In the genomic region with DNA sequence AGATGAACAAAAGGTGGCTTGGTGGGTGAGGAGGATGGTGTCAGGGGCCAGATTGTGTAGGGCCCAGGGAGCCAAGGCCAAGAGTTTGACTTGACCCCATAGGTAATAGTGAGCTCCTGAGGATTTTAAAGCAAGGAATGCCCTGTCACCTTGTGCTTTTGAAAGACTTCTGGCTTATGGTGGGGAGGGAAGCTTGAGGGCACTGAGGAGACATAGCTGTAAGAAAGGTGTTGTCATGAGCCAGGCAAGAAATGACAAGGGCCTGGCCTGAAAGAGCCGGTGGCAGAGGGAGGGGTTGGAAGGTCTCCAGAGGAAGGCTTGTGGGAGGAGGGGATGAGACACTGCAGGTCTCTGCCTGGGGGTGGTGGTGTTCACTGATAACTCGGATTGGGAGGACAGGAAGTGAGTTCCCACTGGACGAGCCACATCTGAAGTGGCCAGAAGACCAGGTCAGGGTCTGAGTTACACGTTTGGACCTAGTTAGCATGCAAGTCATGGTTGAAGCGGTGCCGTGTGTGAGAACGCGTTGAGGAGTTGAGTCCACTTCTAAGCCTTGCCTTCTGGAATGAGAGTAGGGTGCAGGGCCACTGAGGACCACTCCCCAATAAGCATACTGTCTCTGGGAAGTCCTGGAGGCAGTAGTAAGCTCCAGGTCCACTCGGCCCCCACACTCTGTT, we compare ENCODE assay signal across 18 cellular contexts.
DNase-seq lines count a peak whose midpoint lies in the region.
"Had no signal": no experiment of that assay in that cellular context is flagged by ENCODE, and none has a peak within 500 bp of the region (broad histone marks: within the 10 kb centered on the region; RNA-seq: fewer than 3 reads in every experiment).

No MANE protein-coding gene starts in this region.

- H3K4ac ChIP-seq in trophoblast cell (ENCODE audit: low read depth, low read length): no peak overlapping the region

- H3K4me2 ChIP-seq in trophoblast cell (ENCODE audit: low read length): no peak overlapping the region

- no peak overlapping the region for H3K4me3 ChIP-seq in CD8-positive, alpha-beta memory T cell (ENCODE audit: low read length)
- no peak overlapping the region for H3K4me3 ChIP-seq in trophoblast cell (ENCODE audit: low read depth, low read length)
- H3K4me3 ChIP-seq: cardiac muscle cell, left ventricle myocardium inferior had no signal

- H4K12ac ChIP-seq in trophoblast cell (ENCODE audit: low read depth, low read length): no peak overlapping the region

- no peak overlapping the region for H2BK12ac ChIP-seq in trophoblast cell (ENCODE audit: low read length)

- H3K79me1 ChIP-seq in trophoblast cell (ENCODE audit: low read length): no peaks in the 10 kb centered on the region

- no peaks in the 10 kb centered on the region for H3K79me2 ChIP-seq in trophoblast cell (ENCODE audit: control insufficient read depth, insufficient read depth, low read length, poor library complexity)

- H3K14ac ChIP-seq in trophoblast cell (ENCODE audit: low read length): no peak overlapping the region

- H3K36me3 ChIP-seq in CD8-positive, alpha-beta memory T cell (ENCODE audit: insufficient read depth, low read length): no peaks in the 10 kb centered on the region
- peaks cover 15 to 21% of the 10 kb centered on the region in 2 experiments for H3K36me3 ChIP-seq in trophoblast cell (ENCODE audit: control insufficient read depth in 1 of 2, insufficient read depth in 2 of 2, low read length in 2 of 2)
- H3K36me3 ChIP-seq: cardiac muscle cell had no signal

- H3K27ac ChIP-seq in CD8-positive, alpha-beta memory T cell (ENCODE audit: low read depth, low read length): peak overlapping the region; percentile 52
- H3K27ac ChIP-seq in trophoblast cell (ENCODE audit: low read depth, low read length): no peak overlapping the region
- H3K27ac ChIP-seq: cardiac muscle cell, HL-60, left ventricle myocardium inferior had no signal

- no peak for DNase-seq in CD8-positive, alpha-beta memory T cell
- DNase-seq in HUDEP-2 (lab: John Stamatoyannopoulos, UW; ENCODE audit: unreplicated experiment in 76 of 76): peak in 72 of 76 experiments; percentile 28 to 88 (median 65)
- DNase-seq in trophoblast cell: no peak
- DNase-seq in AG20443 (ENCODE audit: low spot score): no peak
- no peak for DNase-seq in stimulated activated CD4-positive, alpha-beta T cell treated with anti-CD3 and anti-CD28 coated beads, Interleukin-4, amount 100 ng/mL, for 4 hours
- no peak for DNase-seq in retina
- DNase-seq: DMS 273 treated with DMSO at 0.1 percent for 48 hours; GF-D8; left ventricle myocardium inferior; MV-4-11; NCI-H2081 treated with DMSO at 0.1 percent for 48 hours; NCI-H526 treated with DMSO at 0.1 percent for 48 hours; Right ventricle myocardium superior; stimulated activated CD4-positive, alpha-beta T cell treated with anti-CD3 and anti-CD28 coated beads, Interleukin-2, amount 100 ng/mL, for 24 hours had no signal

- intact Hi-C loops in dendritic cell treated with granulocyte-macrophage colony-stimulating factor and Interleukin-4, amounts not matched to agents 40 ng/mL and 50 ng/mL, for 4 days (cut with micrococcal nuclease): no loop called here

- no peak overlapping the region for H3K9ac ChIP-seq in trophoblast cell (ENCODE audit: low read length)

- WGBS in trophoblast cell (ENCODE audit: extremely low coverage, insufficient coverage, insufficient read length): no CpG with 5 or more reads among the region's 9 CpGs

- POLR2A ChIA-PET in CD8-positive, alpha-beta memory T cell (lab: Charles Lee): no interaction called here

- H3K27ac Mint-ChIP-seq in CD8-positive, alpha-beta memory T cell: peak overlapping the region in 5 of 8 donors; percentile 62 to 85 (median 72)
- peak overlapping the region; percentile 4 for H3K27ac Mint-ChIP-seq in dendritic cell treated with granulocyte-macrophage colony-stimulating factor and Interleukin-4, amounts not matched to agents 40 ng/mL and 50 ng/mL, for 4 days
- H3K27ac Mint-ChIP-seq: B cell had no signal

- H4K91ac ChIP-seq in trophoblast cell (ENCODE audit: low read depth, low read length): no peak overlapping the region

- peaks cover 0 to 40% (median 14%) of the 10 kb centered on the region in 3 donors for H3K36me3 Mint-ChIP-seq in CD8-positive, alpha-beta memory T cell
- H3K36me3 Mint-ChIP-seq in dendritic cell treated with granulocyte-macrophage colony-stimulating factor and Interleukin-4, amounts not matched to agents 40 ng/mL and 50 ng/mL, for 4 days (ENCODE audit: low read depth): peaks cover 99% of the 10 kb centered on the region

- H4K8ac ChIP-seq in trophoblast cell (ENCODE audit: low read depth, low read length): no peak overlapping the region

- peak overlapping the region; percentile 52 for H3K23ac ChIP-seq in trophoblast cell (ENCODE audit: low read length)

- peaks cover 21% of the 10 kb centered on the region for H3K4me1 ChIP-seq in CD8-positive, alpha-beta memory T cell (ENCODE audit: insufficient read depth, low read length)
- peaks cover 6 to 14% of the 10 kb centered on the region in 2 experiments for H3K4me1 ChIP-seq in trophoblast cell (ENCODE audit: control insufficient read depth in 1 of 2, insufficient read depth in 2 of 2, low read length in 2 of 2)

- H3K18ac ChIP-seq in trophoblast cell (ENCODE audit: low read length): no peak overlapping the region

- H3K9me3 Mint-ChIP-seq in CD8-positive, alpha-beta memory T cell: no peaks in the 10 kb centered on the region
- no peaks in the 10 kb centered on the region for H3K9me3 Mint-ChIP-seq in dendritic cell treated with granulocyte-macrophage colony-stimulating factor and Interleukin-4, amounts not matched to agents 40 ng/mL and 50 ng/mL, for 4 days

- H3K9me3 ChIP-seq in CD8-positive, alpha-beta memory T cell (ENCODE audit: low read length): no peaks in the 10 kb centered on the region
- no peaks in the 10 kb centered on the region for H3K9me3 ChIP-seq in trophoblast cell (ENCODE audit: insufficient read depth, low read depth, low read length)
- H3K9me3 ChIP-seq: left ventricle myocardium inferior had no signal

- H3K27me3 Mint-ChIP-seq in CD8-positive, alpha-beta memory T cell: peaks cover 0 to 2% of the 10 kb centered on the region in 2 donors
- no peaks in the 10 kb centered on the region for H3K27me3 Mint-ChIP-seq in dendritic cell treated with granulocyte-macrophage colony-stimulating factor and Interleukin-4, amounts not matched to agents 40 ng/mL and 50 ng/mL, for 4 days
- H3K27me3 Mint-ChIP-seq: B cell had no signal

- H3K4me1 Mint-ChIP-seq in CD8-positive, alpha-beta memory T cell: peaks cover 29 to 34% (median 31%) of the 10 kb centered on the region in 3 donors
- H3K4me1 Mint-ChIP-seq in dendritic cell treated with granulocyte-macrophage colony-stimulating factor and Interleukin-4, amounts not matched to agents 40 ng/mL and 50 ng/mL, for 4 days (ENCODE audit: low read depth): peaks cover 46% of the 10 kb centered on the region

- H2BK120ac ChIP-seq in trophoblast cell (ENCODE audit: insufficient read depth, low read length, poor library complexity): no peak overlapping the region

- H2BK5ac ChIP-seq in trophoblast cell (ENCODE audit: low read depth, low read length, poor library complexity): no peak overlapping the region

- CTCF ChIA-PET in CD8-positive, alpha-beta memory T cell (lab: Charles Lee): no interaction called here

- no peaks in the 10 kb centered on the region for H3K27me3 ChIP-seq in CD8-positive, alpha-beta memory T cell (ENCODE audit: insufficient read depth, low read length, poor library complexity, severe bottlenecking)
- H3K27me3 ChIP-seq in trophoblast cell (ENCODE audit: insufficient read depth, low read length): no peaks in the 10 kb centered on the region
- H3K27me3 ChIP-seq: cardiac muscle cell had no signal

- H2AFZ ChIP-seq in trophoblast cell (ENCODE audit: insufficient read depth, low read length, poor library complexity): no peak overlapping the region

- H2AK5ac ChIP-seq in trophoblast cell (ENCODE audit: low read length): no peak overlapping the region

- H3K4me3 Mint-ChIP-seq in CD8-positive, alpha-beta memory T cell: no peak overlapping the region
- H3K4me3 Mint-ChIP-seq in dendritic cell treated with granulocyte-macrophage colony-stimulating factor and Interleukin-4, amounts not matched to agents 40 ng/mL and 50 ng/mL, for 4 days: no peak overlapping the region
- H3K4me3 Mint-ChIP-seq: B cell had no signal

Comparison
In these comparisons a context has a peak if more than half of its experiments do, and no peak if none do; other contexts are left out.
1. DNase-seq: peak in HUDEP-2 (72 of 76); none in CD8-positive, alpha-beta memory T cell (0 of 5), trophoblast cell (0 of 2), AG20443 (single experiment), stimulated activated CD4-positive, alpha-beta T cell treated with anti-CD3 and anti-CD28 coated beads, Interleukin-4, amount 100 ng/mL, for 4 hours (0 of 2) and retina (single experiment).